Comparison of ENCODE assay signal across 19 cellular contexts in genomic region chr18:74525741-74526140, GRCh38. TPM values are rescaled to one million over a fixed set of nuclear protein-coding genes. Genes with fewer than 3 reads are reported as not detected.
DNase-seq lines count a peak whose midpoint lies in the region; TF ChIP-seq lines count a peak whose summit lies in the region.
"Had no signal": no experiment of that assay in that cellular context is flagged by ENCODE, and none has a peak within 500 bp of the region (broad histone marks: within the 10 kb centered on the region; RNA-seq: fewer than 3 reads in every experiment).

No MANE protein-coding gene starts in this region.

- H3K27ac ChIP-seq in thyroid gland: peak overlapping the region in 2 of 3 donors; percentile 55 to 66
- H3K27ac ChIP-seq: GM23248 had no signal

- peaks cover 26 to 37% of the 10 kb centered on the region in 2 donors for H3K4me1 ChIP-seq in thyroid gland

- TF ChIP-seq POLR2A in thyroid gland (IDR thresholded peaks at IDR 0.05): peak in 1 of 2 donors; percentile 4

- DNase-seq in LoVo (ENCODE audit: low spot score) (peak; percentile 32), islet precursor cell (peak; percentile 50), mucosa of gallbladder (ENCODE audit: low spot score) (peak; percentile 91), thyroid gland (peak; percentile 68 to 74), COLO829 (ENCODE audit: low spot score) (no peak), anterior cingulate cortex (lab: John Stamatoyannopoulos, UW) (no peak), SW480 (ENCODE audit: low spot score) (no peak)
- DNase-seq: AML-193, DND-41, GF-D8, GM23248, HFFc6, MM.1S, NCI-H1105 treated with DMSO at 0.1 percent for 48 hours, NCI-H1930, NCI-H2171 treated with DMSO at 0.1 percent for 48 hours, NCI-H82, SHP77 had no signal

- no peak for TF ChIP-seq CTCF in thyroid gland (IDR thresholded peaks at IDR 0.05)

- 68 to 77% methylated on average over 9 of the region's 9 CpGs for WGBS in thyroid gland, 2 donors

- no peaks in the 10 kb centered on the region for H3K27me3 ChIP-seq in thyroid gland

- intact Hi-C loops in thyroid gland (cut with DNase I): no loop called here

- no peaks in the 10 kb centered on the region for H3K9me3 ChIP-seq in thyroid gland

- H3K36me3 ChIP-seq in thyroid gland: peaks cover 2 to 7% of the 10 kb centered on the region in 2 donors

- H3K4me3 ChIP-seq in thyroid gland (replicated peaks in 1 of 3): no peak overlapping the region
- H3K4me3 ChIP-seq: GM23248 had no signal

RNA-seq across cellular contexts. Expression of gene CNDP1, which starts 8.6 kb away (rescaled TPM):
- 4.0 TPM for total RNA-seq in mucosa of gallbladder
- 1 to 10 TPM in 1 of 4 donors, under 1 TPM in 1, not detected in 2; 0.25 to 1.0 TPM for total RNA-seq in thyroid gland
- total RNA-seq: GM23248, HFFc6, NCI-H460 had no signal

RNA-seq across cellular contexts. Expression of gene CNDP2, which starts 29.6 kb away (rescaled TPM):
- 389 TPM for total RNA-seq in mucosa of gallbladder
- 100 to 1,000 TPM; 249 to 437 (median 301) TPM for total RNA-seq in thyroid gland

Comparison
In these comparisons a context has a peak if more than half of its experiments do, and no peak if none do; other contexts are left out.
1. DNase-seq: peak in LoVo (single experiment), islet precursor cell (single experiment), mucosa of gallbladder (single experiment) and thyroid gland (2 of 2); none in COLO829 (single experiment), anterior cingulate cortex (0 of 58) and SW480 (single experiment).